In genomic region chr7:148914208-148914777, GRCh38 we compare ENCODE assay signal across 8 cellular contexts. TPM values are rescaled to one million over a fixed set of nuclear protein-coding genes. Genes with fewer than 3 reads are reported as not detected.
A peak's percentile ranks its signal among the peaks of the same experiment; 100 is the strongest.
DNase-seq lines count a peak whose midpoint lies in the region; ATAC-seq and TF ChIP-seq lines count a peak whose summit lies in the region.

No MANE protein-coding gene starts in this region.

- H3K4me1 Mint-ChIP-seq in stimulated activated naive B cell treated with anti-CD40 and anti-IgM and Interleukin-4, amounts not matched to agents 10 μg/mL and 1 μg/mL and 100 μg/mL, for 72 hours = peaks cover 42 to 68% of the 10 kb centered on the region in 2 donors

- peaks cover 0 to 11% of the 10 kb centered on the region in 2 donors for H3K36me3 Mint-ChIP-seq in stimulated activated naive B cell treated with anti-CD40 and anti-IgM and Interleukin-4, amounts not matched to agents 10 μg/mL and 1 μg/mL and 100 μg/mL, for 72 hours

- no peaks in the 10 kb centered on the region for H3K36me3 ChIP-seq in sigmoid colon

- no peaks in the 10 kb centered on the region for H3K9me3 ChIP-seq in sigmoid colon

- no peak for TF ChIP-seq EP300 in sigmoid colon (IDR thresholded peaks at IDR 0.05)

- DNase-seq in 8988T (peak; percentile 20), glomerular visceral epithelial cell (ENCODE audit: extremely low spot score) (peak; percentile 62), sigmoid colon (no peak), NCI-H2227 treated with DMSO at 0.1 percent for 48 hours (lab: John Stamatoyannopoulos, UW) (no peak)
- DNase-seq in activated CD4-positive, alpha-beta T cell treated with anti-CD3 and anti-CD28 coated beads, Interleukin-2, amount 50 U/mL, for 24 hours (ENCODE audit: low read depth in 1 of 2, low spot score in 1 of 2) = peak; percentile 37 to 69
- peak; percentile 61 for DNase-seq in stimulated activated naive B cell treated with anti-CD40 and anti-IgM and Interleukin-4, amounts not matched to agents 10 μg/mL and 1 μg/mL and 100 μg/mL, for 72 hours

- peaks cover 0 to under 1% of the 10 kb centered on the region in 2 donors for H3K27me3 Mint-ChIP-seq in stimulated activated naive B cell treated with anti-CD40 and anti-IgM and Interleukin-4, amounts not matched to agents 10 μg/mL and 1 μg/mL and 100 μg/mL, for 72 hours

- H3K27ac ChIP-seq in sigmoid colon = no peak overlapping the region

- peaks cover 0 to 4% (median 0%) of the 10 kb centered on the region in 3 donors for H3K27me3 ChIP-seq in sigmoid colon

- H3K27ac Mint-ChIP-seq in stimulated activated naive B cell treated with anti-CD40 and anti-IgM and Interleukin-4, amounts not matched to agents 10 μg/mL and 1 μg/mL and 100 μg/mL, for 72 hours = peak overlapping the region; percentile 98

- no peaks in the 10 kb centered on the region for H3K4me1 ChIP-seq in sigmoid colon

- peak overlapping the region; percentile 60 to 66 for H3K4me3 Mint-ChIP-seq in stimulated activated naive B cell treated with anti-CD40 and anti-IgM and Interleukin-4, amounts not matched to agents 10 μg/mL and 1 μg/mL and 100 μg/mL, for 72 hours

- no peak for TF ChIP-seq CTCF in sigmoid colon (IDR thresholded peaks at IDR 0.05)

- ATAC-seq in GM19328 (IDR thresholded peaks at IDR 0.05; ENCODE audit: unreplicated experiment) = peak; percentile 47
- ATAC-seq in HG03457 (IDR thresholded peaks at IDR 0.05; ENCODE audit: unreplicated experiment) = peak; percentile 44
- peak; percentile 67 to 68 for ATAC-seq in stimulated activated naive B cell treated with anti-CD40 and anti-IgM and Interleukin-4, amounts not matched to agents 10 μg/mL and 1 μg/mL and 100 μg/mL, for 72 hours (replicated peaks)

- H3K4me3 ChIP-seq in sigmoid colon = no peak overlapping the region

- intact Hi-C loops in sigmoid colon (cut with DNase I) = no loop called here

- no peaks in the 10 kb centered on the region for H3K9me3 Mint-ChIP-seq in stimulated activated naive B cell treated with anti-CD40 and anti-IgM and Interleukin-4, amounts not matched to agents 10 μg/mL and 1 μg/mL and 100 μg/mL, for 72 hours

- TF ChIP-seq POLR2A in sigmoid colon (IDR thresholded peaks at IDR 0.05) = no peak

- WGBS in sigmoid colon, 2 donors = 69 to 71% methylated on average over 10 of the region's 10 CpGs

RNA-seq across cellular contexts. Expression of gene EZH2, which starts 30.2 kb away (rescaled TPM):
- 1 to 10 TPM in 2 of 4 donors, under 1 TPM in 2; 0.71 to 1.9 (median 1.1) TPM for total RNA-seq in sigmoid colon
- polyA plus RNA-seq in sigmoid colon = 10 to 100 TPM in 1 of 3 donors, 1 to 10 TPM in 2; 4.2 to 14.6 (median 5.1) TPM

Comparison
In these comparisons a context has a peak if more than half of its experiments do, and no peak if none do; other contexts are left out.
1. DNase-seq: peak in 8988T (single experiment), activated CD4-positive, alpha-beta T cell treated with anti-CD3 and anti-CD28 coated beads, Interleukin-2, amount 50 U/mL, for 24 hours (2 of 2), glomerular visceral epithelial cell (single experiment) and stimulated activated naive B cell treated with anti-CD40 and anti-IgM and Interleukin-4, amounts not matched to agents 10 μg/mL and 1 μg/mL and 100 μg/mL, for 72 hours (single experiment); none in sigmoid colon (single experiment) and NCI-H2227 treated with DMSO at 0.1 percent for 48 hours (single experiment).
2. Peak in every context shown above with its lines, with median percentiles within 50 percentile points of each other: ATAC-seq.